ENCODE assay signal across 16 cellular contexts in genomic region chr3:64642327-64643151, GRCh38. TPM values are rescaled to one million over a fixed set of nuclear protein-coding genes. Genes with fewer than 3 reads are reported as not detected.
DNase-seq lines count a peak whose midpoint lies in the region; ATAC-seq and TF ChIP-seq lines count a peak whose summit lies in the region.
"Had no signal": no experiment of that assay in that cellular context is flagged by ENCODE, and none has a peak within 500 bp of the region (broad histone marks: within the 10 kb centered on the region; RNA-seq: fewer than 3 reads in every experiment).

No MANE protein-coding gene starts in this region.

- no peaks in the 10 kb centered on the region for H3K36me3 ChIP-seq in adrenal gland (replicated peaks in 1 of 2)
- peaks cover 76% of the 10 kb centered on the region for H3K36me3 ChIP-seq in mesodermal cell (ENCODE audit: control insufficient read depth, insufficient read depth, low read length)
- no peaks in the 10 kb centered on the region for H3K36me3 ChIP-seq in urinary bladder (ENCODE audit: insufficient read depth)

- H3K4me1 ChIP-seq in adrenal gland (replicated peaks in 1 of 2) (peaks cover 0 to 5% of the 10 kb centered on the region in 2 donors), mesodermal cell (ENCODE audit: control insufficient read depth, insufficient read depth, low read length, poor library complexity, severe bottlenecking) (no peaks in the 10 kb centered on the region), urinary bladder (ENCODE audit: insufficient read depth) (no peaks in the 10 kb centered on the region)
- H3K4me1 ChIP-seq: thyroid gland had no signal

- no peak overlapping the region for H3K27ac ChIP-seq in adrenal gland
- peak overlapping the region; percentile 51 for H3K27ac ChIP-seq in mesodermal cell (ENCODE audit: low read depth, low read length, severe bottlenecking)
- peak overlapping the region; percentile 63 for H3K27ac ChIP-seq in urinary bladder (ENCODE audit: low read depth)
- H3K27ac ChIP-seq: dorsolateral prefrontal cortex, thyroid gland had no signal

- 63 to 71% (median 70%) methylated on average over 18 of the region's 18 CpGs for WGBS in adrenal gland, 4 donors
- 70 to 75% methylated on average over 8 to 13 of the region's 18 CpGs for WGBS in mesodermal cell (ENCODE audit: insufficient coverage in 2 of 2), 2 experiments
- WGBS in urinary bladder = 61% methylated on average over 18 of the region's 18 CpGs

- peak; percentile 0 for DNase-seq in NCI-H2171 treated with DMSO at 0.1 percent for 48 hours (lab: John Stamatoyannopoulos, UW)
- no peak for DNase-seq in NCI-H2171 (lab: John Stamatoyannopoulos, UW)
- peak in 4 of 7 donors; percentile 10 to 45 (median 25) for DNase-seq in adrenal gland
- DNase-seq in COLO829 (ENCODE audit: low spot score) = no peak
- no peak for DNase-seq in left lobe of liver (ENCODE audit: low spot score)
- DNase-seq: activated gamma-delta T cell treated with Interleukin-2 at 50 U/mL for 16 hours, dorsolateral prefrontal cortex, NCI-H226, PC-3, thyroid gland had no signal

- peak overlapping the region in 1 of 4 donors; percentile 21 for H3K4me3 ChIP-seq in adrenal gland
- H3K4me3 ChIP-seq in mesodermal cell (ENCODE audit: extremely low read depth, insufficient read depth, low read length, poor library complexity, severe bottlenecking) = no peak overlapping the region
- H3K4me3 ChIP-seq in urinary bladder (ENCODE audit: low read depth, low read length) = peak overlapping the region; percentile 14
- H3K4me3 ChIP-seq: dorsolateral prefrontal cortex, thyroid gland had no signal

- no peak for TF ChIP-seq POLR2A in adrenal gland (IDR thresholded peaks at IDR 0.05)

- H3K9me3 ChIP-seq in adrenal gland (replicated peaks in 1 of 3) = no peaks in the 10 kb centered on the region
- H3K9me3 ChIP-seq in mesodermal cell (ENCODE audit: control insufficient read depth, low read length) = no peaks in the 10 kb centered on the region
- H3K9me3 ChIP-seq: thyroid gland had no signal

- no peaks in the 10 kb centered on the region for H3K27me3 ChIP-seq in adrenal gland
- H3K27me3 ChIP-seq: thyroid gland had no signal

- TF ChIP-seq CTCF in adrenal gland (IDR thresholded peaks at IDR 0.05) = no peak

- intact Hi-C loops in adrenal gland (cut with DNase I) = no loop called here

- no peak for ATAC-seq in HG03025 (IDR thresholded peaks at IDR 0.05; ENCODE audit: low FRiP score, unreplicated experiment)
- no peak for ATAC-seq in left lobe of liver
- ATAC-seq: PC-3, SK-N-SH treated with all-trans-retinoic acid at 6 μM for 48 hours had no signal

RNA-seq across cellular contexts. Expression of gene ADAMTS9, which starts 45.3 kb away (rescaled TPM):
- total RNA-seq in adrenal gland = 10 to 100 TPM in 7 of 8 donors, 1 to 10 TPM in 1; 5.1 to 51.2 (median 18.0) TPM
- polyA plus RNA-seq in adrenal gland = 10 to 100 TPM; 16.8 to 37.8 (median 29.9) TPM
- 100 TPM for polyA plus RNA-seq in mesodermal cell (2013, experiment 1 of 2)
- polyA plus RNA-seq in mesodermal cell (2013, experiment 2 of 2) = 101 TPM
- total RNA-seq in urinary bladder = 120 TPM
- polyA plus RNA-seq in urinary bladder = 20.7 TPM
- total RNA-seq in left lobe of liver = 0.81 TPM
- total RNA-seq: activated CD8-positive, alpha-beta memory T cell treated with anti-CD3 and anti-CD28 coated beads for 36 hours had no signal
- polyA plus RNA-seq: CD14-positive monocyte had no signal

Comparison
In these comparisons a context has a peak if more than half of its experiments do, and no peak if none do; other contexts are left out.
1. DNase-seq: peak in NCI-H2171 treated with DMSO at 0.1 percent for 48 hours (single experiment) and adrenal gland (4 of 7); none in NCI-H2171 (single experiment), COLO829 (single experiment) and left lobe of liver (single experiment).
2. H3K27ac ChIP-seq: peak in mesodermal cell (single experiment) and urinary bladder (single experiment); none in adrenal gland (0 of 5).